17 cellular contexts compared by ENCODE assay signal in genomic region chr1:32948082-32948722, GRCh38. TPM values are rescaled to one million over a fixed set of nuclear protein-coding genes. Genes with fewer than 3 reads are reported as not detected.
DNase-seq lines count a peak whose midpoint lies in the region; ATAC-seq, FAIRE-seq and TF ChIP-seq lines count a peak whose summit lies in the region.
"Had no signal": no experiment of that assay in that cellular context is flagged by ENCODE, and none has a peak within 500 bp of the region (broad histone marks: within the 10 kb centered on the region; RNA-seq: fewer than 3 reads in every experiment).

No MANE protein-coding gene starts in this region.

- H3K9ac ChIP-seq in PC-3 (ENCODE audit: low read length) (0 out of 2 replicates have a peak overlapping the region, but pooled peaks have one; percentile 12), endocrine pancreas (ENCODE audit: control insufficient read depth, insufficient read depth, low read length) (no peak overlapping the region)
- H3K9ac ChIP-seq: KMS-11 had no signal

- 79% methylated on average over 4 of the region's 4 CpGs for WGBS in A549 (ENCODE audit: missing lambda C conversion rate)
- 79% methylated on average over 4 of the region's 4 CpGs for WGBS in prostate gland

- TF ChIP-seq POLR2A in A549 (IDR thresholded peaks at IDR 0.05; ENCODE audit: low read length) (no peak), prostate gland (IDR thresholded peaks at IDR 0.05) (no peak)

- H3F3A ChIP-seq in PC-3 (ENCODE audit: low read length, unreplicated experiment), result peaks cover 4% of the 10 kb centered on the region

- ATAC-seq in A549 (0 out of 6 replicates have a peak, but pooled peaks of 1 of the 2 experiments have one; percentile 28), PC-3 (no peak), HG02885 (IDR thresholded peaks at IDR 0.05; ENCODE audit: poor library complexity, unreplicated experiment) (no peak)

- BruUV-seq in PC-3 (replicated peaks; lab: Mats Ljungman, UMichigan), result no TSS peak

- CTCF ChIA-PET in A549 (lab: Yijun Ruan, JAX) (interaction anchor here (1.1 to 4.2 kb wide), 4 partner anchors 14 to 179 kb away, joined by 3 to 21 read pairs (median 4); no protein-coding TSS in a partner anchor), PC-3 (lab: Charles Lee) (no interaction called here)

- no peaks in the 10 kb centered on the region for H4K20me1 ChIP-seq in PC-3 (ENCODE audit: low read length)

- no peaks in the 10 kb centered on the region for H3K9me3 ChIP-seq in A549
- no peaks in the 10 kb centered on the region for H3K9me3 ChIP-seq in PC-3 (ENCODE audit: low read length)
- no peaks in the 10 kb centered on the region for H3K9me3 ChIP-seq in endocrine pancreas (ENCODE audit: control insufficient read depth, low read length)
- no peaks in the 10 kb centered on the region for H3K9me3 ChIP-seq in prostate gland

- H3K4me2 ChIP-seq in A549 (peak overlapping the region; percentile 89), PC-3 (ENCODE audit: low read length) (peak overlapping the region; percentile 32; the same call in 1 of the 2 replicates)
- H3K4me2 ChIP-seq: KMS-11 had no signal

- H3K4me3 ChIP-seq in A549, result no peak overlapping the region
- no peak overlapping the region for H3K4me3 ChIP-seq in PC-3 (ENCODE audit: low read length)
- peak overlapping the region; percentile 47 for H3K4me3 ChIP-seq in endocrine pancreas (ENCODE audit: control insufficient read depth, insufficient read depth, low read length)
- no peak overlapping the region for H3K4me3 ChIP-seq in prostate gland

- TF ChIP-seq CTCF in A549 (IDR thresholded peaks at IDR 0.05) (no peak), PC-3 (conservative IDR thresholded peaks at IDR 0.05; ENCODE audit: low read depth, low read length) (no peak), prostate gland (IDR thresholded peaks at IDR 0.05) (no peak)

- DNase-seq in A549 (ENCODE audit: low read depth in 1 of 2, low spot score in 1 of 2), result no peak
- DNase-seq in PC-3, result no peak
- no peak for DNase-seq in prostate gland (ENCODE audit: low spot score)
- no peak for DNase-seq in iPS-NIHi11 (ENCODE audit: low spot score)
- no peak for DNase-seq in NCI-H146 treated with DMSO at 0.1 percent for 48 hours (lab: John Stamatoyannopoulos, UW; ENCODE audit: unreplicated experiment)
- DNase-seq in NCI-H146 (lab: John Stamatoyannopoulos, UW), result no peak
- DNase-seq: activated CD4-positive, alpha-beta T cell treated with anti-CD3 and anti-CD28 coated beads, Interleukin-2, amount 10 ng/mL, durations not matched to agents 7 days and 5 days; CD4-positive, alpha-beta memory T cell; NCI-H1436; NCI-H510A treated with DMSO at 0.1 percent for 48 hours; SIG-M5; stimulated activated CD4-positive, alpha-beta T cell treated with anti-CD3 and anti-CD28 coated beads, Interleukin-4, amount 100 ng/mL, for 24 hours had no signal

- intact Hi-C loops in PC-3 (cut with micrococcal nuclease) (loop anchor here (2.0 kb wide), 1 partner anchor 15 kb away; no protein-coding TSS in a partner anchor), prostate gland (cut with DNase I) (no loop called here)

- H3K4me1 ChIP-seq in A549, result peaks cover 33% of the 10 kb centered on the region
- peaks cover 28% of the 10 kb centered on the region for H3K4me1 ChIP-seq in PC-3 (ENCODE audit: insufficient read depth, low read length)
- peaks cover 13% of the 10 kb centered on the region for H3K4me1 ChIP-seq in endocrine pancreas (ENCODE audit: control insufficient read depth, insufficient read depth, low read length)
- H3K4me1 ChIP-seq in prostate gland (replicated peaks), result no peaks in the 10 kb centered on the region

- H3K27ac ChIP-seq in A549 (peak overlapping the region; percentile 61 to 69), PC-3 (ENCODE audit: low read length) (peak overlapping the region; percentile 44), prostate gland (peak overlapping the region; percentile 22 to 52)
- H3K27ac ChIP-seq: KMS-11 had no signal

- H3K36me3 ChIP-seq in PC-3 (ENCODE audit: low read depth, low read length) (peaks cover 32% of the 10 kb centered on the region), endocrine pancreas (ENCODE audit: control insufficient read depth, insufficient read depth, low read length) (peaks cover 2% of the 10 kb centered on the region), prostate gland (no peaks in the 10 kb centered on the region)

- no peak for FAIRE-seq in A549 (lab: Jason Lieb, UNC)
- FAIRE-seq: frontal cortex, GM12892 had no signal

- POLR2A ChIA-PET in A549 (lab: Yijun Ruan, JAX), result interaction anchor here (1.2 to 1.4 kb wide), 2 partner anchors 16 to 33 kb away, joined by 3 to 7 read pairs; partner anchors contain the start of gene RNF19B
- POLR2A ChIA-PET in PC-3 (lab: Charles Lee; ENCODE audit: unreplicated experiment), result no interaction called here

- H3K9me2 ChIP-seq in PC-3 (replicated peaks; ENCODE audit: low read length), result no peaks in the 10 kb centered on the region

- H3K27me3 ChIP-seq in PC-3 (ENCODE audit: low read length) (no peaks in the 10 kb centered on the region), endocrine pancreas (ENCODE audit: control insufficient read depth, insufficient read depth, low read length) (no peaks in the 10 kb centered on the region), prostate gland (replicated peaks; ENCODE audit: insufficient read depth) (no peaks in the 10 kb centered on the region)

- no peak overlapping the region for H2AFZ ChIP-seq in PC-3 (ENCODE audit: low read length)

- no peak for TF ChIP-seq EP300 in A549 (IDR thresholded peaks at IDR 0.05)

- peaks cover 30% of the 10 kb centered on the region for H3K79me2 ChIP-seq in PC-3 (ENCODE audit: low read length)

- no peak for TF ChIP-seq RAD21 in A549 (conservative IDR thresholded peaks at IDR 0.05 in 1 of 2, IDR thresholded peaks at IDR 0.05 in 1 of 2)

TF ChIP-seq in A549, 52 proteins besides CTCF, POLR2A, EP300 and RAD21:
- no peak for TF ChIP-seq RCOR1 (IDR thresholded peaks at IDR 0.05; ENCODE audit: low read depth, low read length)
- TF ChIP-seq NPAS2 (CRISPR knock-in tag; IDR thresholded peaks at IDR 0.05; ENCODE audit: borderline replicate concordance), result no peak
- no peak for TF ChIP-seq HOXB13 (CRISPR knock-in tag; IDR thresholded peaks at IDR 0.05; ENCODE audit: low read depth)
- no peak for TF ChIP-seq MAX (IDR thresholded peaks at IDR 0.05)
- TF ChIP-seq EHMT2 (IDR thresholded peaks at IDR 0.05; ENCODE audit: low read depth), result no peak
- TF ChIP-seq FOXS1 (CRISPR knock-in tag; IDR thresholded peaks at IDR 0.05), result no peak
- no peak for TF ChIP-seq MYC (IDR thresholded peaks at IDR 0.05; ENCODE audit: borderline replicate concordance, low read length)
- no peak for TF ChIP-seq EHF (CRISPR knock-in tag; IDR thresholded peaks at IDR 0.05)

RNA-seq across cellular contexts. Expression of gene RNF19B, which starts 16.4 kb away (rescaled TPM):
- polyA plus RNA-seq in A549 (2011; rRNA removed) (21.7 and 22.6 TPM in 2 replicates), A549 (2017; fragmentation: RNase III; extraction: RNeasy Plus Mini Kit Qiagen cat#74134 plus additional on column Dnase treatment) (9.8 to 10.0 TPM (median 9.9 TPM) in 3 replicates)
- polyA plus RNA-seq in A549 (2012; cell fraction: cytosol; rRNA removed), result 14.8 and 16.8 TPM in 2 replicates
- polyA plus RNA-seq in A549 (2012; cell fraction: nucleus; rRNA removed), result 9.5 and 10.9 TPM in 2 replicates
- polyA minus RNA-seq in A549 (2011; rRNA and poly(A)+ RNA removed), result 25.3 and 32.3 TPM in 2 replicates
- total RNA-seq in PC-3 (2014; rRNA removed) (17.9 and 21.3 TPM in 2 replicates), prostate gland (10 to 100 TPM; 16.7 to 77.8 TPM)

RNA-seq across cellular contexts. Expression of gene TMEM54, which starts 47.0 kb away (rescaled TPM):
- polyA plus RNA-seq in A549 (2011; rRNA removed) (22.1 and 32.6 TPM in 2 replicates), A549 (2017; fragmentation: RNase III; extraction: RNeasy Plus Mini Kit Qiagen cat#74134 plus additional on column Dnase treatment) (26.4 to 31.8 TPM (median 29.7 TPM) in 3 replicates)
- 86.4 and 112 TPM in 2 replicates for polyA plus RNA-seq in A549 (2012; cell fraction: cytosol; rRNA removed)
- 63.8 and 84.9 TPM in 2 replicates for polyA plus RNA-seq in A549 (2012; cell fraction: nucleus; rRNA removed)
- polyA minus RNA-seq in A549 (2011; rRNA and poly(A)+ RNA removed), result 18.9 and 31.1 TPM in 2 replicates
- total RNA-seq in PC-3 (2014; rRNA removed) (175 and 194 TPM in 2 replicates), prostate gland (100 to 1,000 TPM in 1 of 2 donors, 10 to 100 TPM in 1; 96.2 to 239 TPM)
- total RNA-seq: activated CD4-positive, alpha-beta T cell treated with anti-CD3 and anti-CD28 coated beads, Interleukin-2, amount 10 ng/mL, durations not matched to agents 7 days and 5 days; CD4-positive, alpha-beta memory T cell had no signal
- polyA plus RNA-seq: CD4-positive, alpha-beta memory T cell had no signal
